10 cellular contexts compared by ENCODE assay signal in the genomic region with DNA sequence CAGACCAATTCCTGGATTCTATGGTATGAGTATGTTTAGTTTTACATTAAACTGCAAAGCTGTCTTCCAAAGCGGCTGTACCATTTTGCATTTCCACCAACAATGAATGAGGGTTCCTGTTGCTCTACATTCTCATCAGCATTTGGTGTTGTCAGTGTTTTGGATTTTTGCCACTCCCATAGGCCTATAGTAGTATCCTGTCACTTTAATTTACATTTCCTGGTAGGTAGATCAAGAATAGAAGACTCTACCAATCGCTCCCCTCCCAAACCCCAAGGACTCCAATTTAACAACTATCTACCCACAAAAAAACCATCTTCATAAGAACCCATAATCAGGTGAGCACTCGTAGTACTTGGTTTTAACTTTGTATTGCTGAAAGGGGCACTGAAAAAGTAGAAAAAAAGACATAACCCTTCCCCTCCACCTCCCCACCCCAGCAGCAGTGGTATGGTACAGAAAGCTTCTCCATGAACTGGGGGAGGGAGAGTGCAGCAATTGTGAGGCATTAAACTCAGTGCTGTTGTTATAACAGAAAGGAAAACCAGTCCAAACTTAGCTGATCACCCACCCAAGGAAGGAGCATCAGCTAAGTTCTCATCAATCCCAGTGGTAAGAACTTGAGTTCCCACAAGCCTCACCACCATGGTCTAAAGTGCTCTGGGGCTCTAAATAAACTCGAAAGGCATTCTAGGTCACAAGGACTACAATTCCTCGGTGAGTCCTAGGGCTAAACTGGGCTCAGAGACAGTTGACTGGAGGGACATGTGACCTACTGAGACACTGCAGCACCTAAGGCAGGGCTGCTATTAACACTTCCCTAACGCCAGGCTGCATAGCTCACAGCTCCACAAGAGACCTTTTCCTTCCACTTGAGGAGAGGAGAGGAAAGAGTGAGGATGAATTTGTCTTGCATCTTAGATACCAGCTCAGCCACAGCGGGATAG. TPM values are rescaled to one million over a fixed set of nuclear protein-coding genes. Genes with fewer than 3 reads are reported as not detected.
DNase-seq lines count a peak whose midpoint lies in the region; ATAC-seq lines count a peak whose summit lies in the region.
"Had no signal": no experiment of that assay in that cellular context is flagged by ENCODE, and none has a peak within 500 bp of the region (broad histone marks: within the 10 kb centered on the region; RNA-seq: fewer than 3 reads in every experiment).

No MANE protein-coding gene starts in this region.

- DNase-seq in activated T-cell treated with anti-CD3 and anti-CD28 coated beads, Interleukin-2, amount 50 U/mL, for 72 hours, result no peak
- DNase-seq in activated T-cell treated with anti-CD3 and anti-CD28 coated beads, Interleukin-2, amount 50 U/mL, for 1 hour, result no peak
- DNase-seq in UCSD-AML1 (lab: John Stamatoyannopoulos, UW; ENCODE audit: unreplicated experiment), result peak; percentile 19
- no peak for DNase-seq in stimulated activated naive B cell treated with anti-CD40 and anti-IgM and Interleukin-4, amounts not matched to agents 10 μg/mL and 1 μg/mL and 100 μg/mL, for 72 hours
- DNase-seq in stimulated activated CD8-positive, alpha-beta memory T cell treated with anti-CD3 and anti-CD28 coated beads, Interleukin-4, amount 100 ng/mL, for 48 hours, result no peak
- no peak for DNase-seq in SKM-1 treated with dmso at 0.1 percent for 144 hours (lab: John Stamatoyannopoulos, UW; ENCODE audit: unreplicated experiment)
- no peak for DNase-seq in NCI-H1092 (lab: John Stamatoyannopoulos, UW)
- DNase-seq: GM23248, NCI-H446 had no signal

- H3K4me3 Mint-ChIP-seq in activated T-cell treated with anti-CD3 and anti-CD28 coated beads, Interleukin-2, amount 50 U/mL, for 72 hours, result peak overlapping the region; percentile 81 to 85
- no peak overlapping the region for H3K4me3 Mint-ChIP-seq in stimulated activated naive B cell treated with anti-CD40 and anti-IgM and Interleukin-4, amounts not matched to agents 10 μg/mL and 1 μg/mL and 100 μg/mL, for 72 hours

- H3K27ac Mint-ChIP-seq in activated T-cell treated with anti-CD3 and anti-CD28 coated beads, Interleukin-2, amount 50 U/mL, for 72 hours, result peak overlapping the region; percentile 100
- H3K27ac Mint-ChIP-seq in stimulated activated naive B cell treated with anti-CD40 and anti-IgM and Interleukin-4, amounts not matched to agents 10 μg/mL and 1 μg/mL and 100 μg/mL, for 72 hours, result peak overlapping the region; percentile 85

- H3K9me3 Mint-ChIP-seq in activated T-cell treated with anti-CD3 and anti-CD28 coated beads, Interleukin-2, amount 50 U/mL, for 72 hours, result peaks cover 0 to 6% of the 10 kb centered on the region in 2 donors
- peaks cover 0 to 2% of the 10 kb centered on the region in 2 donors for H3K9me3 Mint-ChIP-seq in stimulated activated naive B cell treated with anti-CD40 and anti-IgM and Interleukin-4, amounts not matched to agents 10 μg/mL and 1 μg/mL and 100 μg/mL, for 72 hours

- H3K36me3 Mint-ChIP-seq in activated T-cell treated with anti-CD3 and anti-CD28 coated beads, Interleukin-2, amount 50 U/mL, for 72 hours (ENCODE audit: insufficient read depth in 2 of 2), result peaks cover 8 to 10% of the 10 kb centered on the region in 2 donors
- no peaks in the 10 kb centered on the region for H3K36me3 Mint-ChIP-seq in stimulated activated naive B cell treated with anti-CD40 and anti-IgM and Interleukin-4, amounts not matched to agents 10 μg/mL and 1 μg/mL and 100 μg/mL, for 72 hours

- ATAC-seq in activated T-cell treated with anti-CD3 and anti-CD28 coated beads, Interleukin-2, amount 50 U/mL, for 72 hours (replicated peaks in 1 of 2), result no peak
- peak; percentile 39 for ATAC-seq in HG02678 (IDR thresholded peaks at IDR 0.05; ENCODE audit: unreplicated experiment)
- ATAC-seq in stimulated activated naive B cell treated with anti-CD40 and anti-IgM and Interleukin-4, amounts not matched to agents 10 μg/mL and 1 μg/mL and 100 μg/mL, for 72 hours (replicated peaks), result no peak

- H3K27me3 Mint-ChIP-seq in activated T-cell treated with anti-CD3 and anti-CD28 coated beads, Interleukin-2, amount 50 U/mL, for 72 hours (ENCODE audit: low read depth), result no peaks in the 10 kb centered on the region
- H3K27me3 Mint-ChIP-seq in stimulated activated naive B cell treated with anti-CD40 and anti-IgM and Interleukin-4, amounts not matched to agents 10 μg/mL and 1 μg/mL and 100 μg/mL, for 72 hours, result no peaks in the 10 kb centered on the region

- peaks cover 95% of the 10 kb centered on the region for H3K4me1 Mint-ChIP-seq in activated T-cell treated with anti-CD3 and anti-CD28 coated beads, Interleukin-2, amount 50 U/mL, for 72 hours (ENCODE audit: low read depth)
- H3K4me1 Mint-ChIP-seq in stimulated activated naive B cell treated with anti-CD40 and anti-IgM and Interleukin-4, amounts not matched to agents 10 μg/mL and 1 μg/mL and 100 μg/mL, for 72 hours, result peaks cover 30 to 69% of the 10 kb centered on the region in 2 donors

RNA-seq across cellular contexts. Expression of a gene that starts 35.5 kb away (rescaled TPM):
- 100 to 1,000 TPM; 444 to 460 TPM for total RNA-seq in activated T-cell treated with anti-CD3 and anti-CD28 coated beads, Interleukin-2, amount 50 U/mL, for 72 hours
- total RNA-seq: GM23248 had no signal

Comparison
In these comparisons a context has a peak if more than half of its experiments do, and no peak if none do; other contexts are left out.
1. H3K4me3 Mint-ChIP-seq: peak in activated T-cell treated with anti-CD3 and anti-CD28 coated beads, Interleukin-2, amount 50 U/mL, for 72 hours (2 of 2); none in stimulated activated naive B cell treated with anti-CD40 and anti-IgM and Interleukin-4, amounts not matched to agents 10 μg/mL and 1 μg/mL and 100 μg/mL, for 72 hours (0 of 2).